In the genomic region with DNA sequence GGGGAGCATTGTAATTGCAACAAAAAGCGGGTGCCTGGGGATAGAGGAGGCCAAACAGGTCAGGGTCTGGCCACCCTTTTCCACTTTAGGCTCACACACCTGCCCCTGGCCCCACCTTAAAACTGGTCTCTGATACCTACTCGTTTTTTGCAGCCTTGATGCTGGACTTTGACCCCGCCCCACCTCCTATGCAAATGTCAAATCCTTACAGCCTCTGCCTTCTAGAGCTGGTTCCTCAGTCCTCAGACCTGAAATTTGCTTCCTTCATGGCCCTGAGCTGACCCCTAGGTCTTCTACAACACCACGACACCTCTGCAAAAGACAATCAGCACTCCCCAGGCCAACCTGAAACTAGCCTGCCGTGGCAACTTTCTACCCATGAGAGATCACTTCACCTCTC, we compare ENCODE assay signal across 20 cellular contexts. TPM values are rescaled to one million over a fixed set of nuclear protein-coding genes. Genes with fewer than 3 reads are reported as not detected.
DNase-seq lines count a peak whose midpoint lies in the region; ATAC-seq, FAIRE-seq and TF ChIP-seq lines count a peak whose summit lies in the region.
"Had no signal": no experiment of that assay in that cellular context is flagged by ENCODE, and none has a peak within 500 bp of the region (broad histone marks: within the 10 kb centered on the region; RNA-seq: fewer than 3 reads in every experiment).

No MANE protein-coding gene starts in this region.

- H3K4me3 ChIP-seq in bronchial epithelial cell (ENCODE audit: low read depth, low read length), result no peak overlapping the region
- no peak overlapping the region for H3K4me3 ChIP-seq in pancreas
- no peak overlapping the region for H3K4me3 ChIP-seq in tibial artery
- no peak overlapping the region for H3K4me3 ChIP-seq in neural progenitor cell
- H3K4me3 ChIP-seq: BLaER1 treated with 17β-estradiol and CSF1 and Interleukin-3, amounts not matched to agents 10 nM and 100 nM; GM23338 had no signal

- no peaks in the 10 kb centered on the region for H3K27me3 ChIP-seq in bronchial epithelial cell (ENCODE audit: control insufficient read depth, insufficient read depth, low read length)
- no peaks in the 10 kb centered on the region for H3K27me3 ChIP-seq in pancreas
- H3K27me3 ChIP-seq in tibial artery, result peaks cover 0 to 4% of the 10 kb centered on the region in 2 donors
- H3K27me3 ChIP-seq in neural progenitor cell, result no peaks in the 10 kb centered on the region
- H3K27me3 ChIP-seq: BLaER1 treated with 17β-estradiol and CSF1 and Interleukin-3, amounts not matched to agents 10 nM and 100 nM had no signal

- H3K9ac ChIP-seq in neural progenitor cell, result no peak overlapping the region
- H3K9ac ChIP-seq: BLaER1 treated with 17β-estradiol and CSF1 and Interleukin-3, amounts not matched to agents 10 nM and 100 nM; KMS-11 had no signal

- H2AFZ ChIP-seq in neural progenitor cell (replicated peaks), result no peak overlapping the region
- H2AFZ ChIP-seq: GM23338 had no signal

- no peaks in the 10 kb centered on the region for H3K36me3 ChIP-seq in bronchial epithelial cell (ENCODE audit: control insufficient read depth, insufficient read depth, low read length)
- no peaks in the 10 kb centered on the region for H3K36me3 ChIP-seq in pancreas
- no peaks in the 10 kb centered on the region for H3K36me3 ChIP-seq in tibial artery
- H3K36me3 ChIP-seq in neural progenitor cell, result no peaks in the 10 kb centered on the region
- H3K36me3 ChIP-seq: BLaER1 treated with 17β-estradiol and CSF1 and Interleukin-3, amounts not matched to agents 10 nM and 100 nM had no signal

- H3K27me3 Mint-ChIP-seq in activated T-helper 17 cell treated with anti-CD3 and anti-CD28 coated beads, Interleukin-2, amount 50 U/mL, for 72 hours, result peaks cover 4% of the 10 kb centered on the region
- H3K27me3 Mint-ChIP-seq in neural progenitor cell (ENCODE audit: insufficient read depth, low read depth), result peaks cover 6% of the 10 kb centered on the region

- no peak overlapping the region for H3K27ac Mint-ChIP-seq in activated T-helper 17 cell treated with anti-CD3 and anti-CD28 coated beads, Interleukin-2, amount 50 U/mL, for 72 hours
- H3K27ac Mint-ChIP-seq in neural progenitor cell, result no peak overlapping the region
- H3K27ac Mint-ChIP-seq: GM23338, HFFc6 had no signal

- FAIRE-seq in bronchial epithelial cell (lab: Jason Lieb, UNC) (peak; percentile 23), pancreas (lab: Jason Lieb, UNC) (no peak)
- FAIRE-seq: G401.6, GM12892 had no signal

- 45 to 48% methylated on average over 5 of the region's 5 CpGs for WGBS in pancreas, 2 donors

- ATAC-seq in pancreas, result peak in 3 of 4 donors; percentile 44 to 72 (median 59)
- ATAC-seq in activated T-helper 17 cell treated with anti-CD3 and anti-CD28 coated beads, Interleukin-2, amount 50 U/mL, for 72 hours (replicated peaks), result no peak
- ATAC-seq: GM23338 had no signal

- no peaks in the 10 kb centered on the region for H3K9me3 Mint-ChIP-seq in activated T-helper 17 cell treated with anti-CD3 and anti-CD28 coated beads, Interleukin-2, amount 50 U/mL, for 72 hours
- H3K9me3 Mint-ChIP-seq in neural progenitor cell, result no peaks in the 10 kb centered on the region
- H3K9me3 Mint-ChIP-seq: GM23338 had no signal

- H3K79me2 ChIP-seq in neural progenitor cell (ENCODE audit: low read depth), result no peaks in the 10 kb centered on the region

- TF ChIP-seq CTCF in bronchial epithelial cell (IDR thresholded peaks at IDR 0.05; ENCODE audit: insufficient read depth, low read length, severe bottlenecking), result no peak
- no peak for TF ChIP-seq CTCF in pancreas (IDR thresholded peaks at IDR 0.05)
- TF ChIP-seq CTCF in tibial artery (IDR thresholded peaks at IDR 0.05), result no peak
- no peak for TF ChIP-seq CTCF in neural progenitor cell (IDR thresholded peaks at IDR 0.05)

- H3K4me1 Mint-ChIP-seq in activated T-helper 17 cell treated with anti-CD3 and anti-CD28 coated beads, Interleukin-2, amount 50 U/mL, for 72 hours, result no peaks in the 10 kb centered on the region
- no peaks in the 10 kb centered on the region for H3K4me1 Mint-ChIP-seq in neural progenitor cell
- H3K4me1 Mint-ChIP-seq: GM23338 had no signal

- H3K4me3 Mint-ChIP-seq in activated T-helper 17 cell treated with anti-CD3 and anti-CD28 coated beads, Interleukin-2, amount 50 U/mL, for 72 hours, result no peak overlapping the region
- H3K4me3 Mint-ChIP-seq in neural progenitor cell, result no peak overlapping the region
- H3K4me3 Mint-ChIP-seq: GM23338, HFFc6 had no signal

- no peaks in the 10 kb centered on the region for H3K36me3 Mint-ChIP-seq in activated T-helper 17 cell treated with anti-CD3 and anti-CD28 coated beads, Interleukin-2, amount 50 U/mL, for 72 hours (ENCODE audit: low read depth)
- no peaks in the 10 kb centered on the region for H3K36me3 Mint-ChIP-seq in neural progenitor cell

- H3K27ac ChIP-seq in pancreas, result no peak overlapping the region
- no peak overlapping the region for H3K27ac ChIP-seq in tibial artery
- no peak overlapping the region for H3K27ac ChIP-seq in neural progenitor cell
- H3K27ac ChIP-seq: BLaER1 treated with 17β-estradiol and CSF1 and Interleukin-3, amounts not matched to agents 10 nM and 100 nM; HL-60; KMS-11 had no signal

- H3K4me2 ChIP-seq in neural progenitor cell, result no peak overlapping the region
- H3K4me2 ChIP-seq: BLaER1 treated with 17β-estradiol and CSF1 and Interleukin-3, amounts not matched to agents 10 nM and 100 nM; GM23338; KMS-11 had no signal

- intact Hi-C loops in pancreas (cut with DNase I), result no loop called here
- intact Hi-C loops in tibial artery (cut with DNase I; ENCODE audit: low total_unique reads), result no loop called here

- H4K20me1 ChIP-seq in neural progenitor cell (ENCODE audit: low read depth), result no peaks in the 10 kb centered on the region
- H4K20me1 ChIP-seq: BLaER1 treated with 17β-estradiol and CSF1 and Interleukin-3, amounts not matched to agents 10 nM and 100 nM had no signal

- H3K9me3 ChIP-seq in pancreas (no peaks in the 10 kb centered on the region), tibial artery (no peaks in the 10 kb centered on the region), neural progenitor cell (ENCODE audit: low read depth) (no peaks in the 10 kb centered on the region)
- H3K9me3 ChIP-seq: BLaER1 treated with 17β-estradiol and CSF1 and Interleukin-3, amounts not matched to agents 10 nM and 100 nM had no signal

- DNase-seq in COLO668 (lab: John Stamatoyannopoulos, UW; ENCODE audit: unreplicated experiment), result peak; percentile 14
- DNase-seq in HuH-7 (ENCODE audit: low spot score), result peak; percentile 35
- DNase-seq in bronchial epithelial cell (ENCODE audit: low read depth), result no peak
- DNase-seq in pancreas, result peak in 1 of 6 donors; percentile 11
- DNase-seq in tibial artery, result no peak
- DNase-seq in DMS153 (lab: John Stamatoyannopoulos, UW), result no peak
- DNase-seq in neural progenitor cell (ENCODE audit: low spot score), result no peak
- DNase-seq: DMS79 treated with DMSO at 0.1 percent for 48 hours, HFFc6, NCI-H187 treated with DMSO at 0.1 percent for 48 hours, SHP77 treated with DMSO at 0.1 percent for 48 hours had no signal

- H3F3A ChIP-seq in neural progenitor cell (ENCODE audit: low read depth), result no peaks in the 10 kb centered on the region

- H3K4me1 ChIP-seq in pancreas, result no peaks in the 10 kb centered on the region
- H3K4me1 ChIP-seq in tibial artery, result no peaks in the 10 kb centered on the region
- H3K4me1 ChIP-seq in neural progenitor cell, result no peaks in the 10 kb centered on the region
- H3K4me1 ChIP-seq: BLaER1 treated with 17β-estradiol and CSF1 and Interleukin-3, amounts not matched to agents 10 nM and 100 nM had no signal

RNA-seq across cellular contexts. Expression of gene SMIM23, which starts 37.7 kb away (rescaled TPM):
- total RNA-seq in bronchial epithelial cell (not detected in 2 replicates), pancreas (not detected), neural progenitor cell (ENCODE audit: low replicate concordance) (not detected in 2 replicates)
- not detected for polyA plus RNA-seq in pancreas
- total RNA-seq in activated T-helper 17 cell treated with anti-CD3 and anti-CD28 coated beads, Interleukin-2, amount 50 U/mL, for 72 hours, result not detected
- total RNA-seq: A172, GM23338, HFFc6, NCI-H460 had no signal
- polyA plus RNA-seq: GM23338 had no signal

Comparison
In these comparisons a context has a peak if more than half of its experiments do, and no peak if none do; other contexts are left out.
1. DNase-seq: peak in COLO668 (single experiment) and HuH-7 (single experiment); none in bronchial epithelial cell (single experiment), tibial artery (0 of 2), DMS153 (single experiment) and neural progenitor cell (single experiment).